ENCODE assay signal across 8 cellular contexts in the genomic region with DNA sequence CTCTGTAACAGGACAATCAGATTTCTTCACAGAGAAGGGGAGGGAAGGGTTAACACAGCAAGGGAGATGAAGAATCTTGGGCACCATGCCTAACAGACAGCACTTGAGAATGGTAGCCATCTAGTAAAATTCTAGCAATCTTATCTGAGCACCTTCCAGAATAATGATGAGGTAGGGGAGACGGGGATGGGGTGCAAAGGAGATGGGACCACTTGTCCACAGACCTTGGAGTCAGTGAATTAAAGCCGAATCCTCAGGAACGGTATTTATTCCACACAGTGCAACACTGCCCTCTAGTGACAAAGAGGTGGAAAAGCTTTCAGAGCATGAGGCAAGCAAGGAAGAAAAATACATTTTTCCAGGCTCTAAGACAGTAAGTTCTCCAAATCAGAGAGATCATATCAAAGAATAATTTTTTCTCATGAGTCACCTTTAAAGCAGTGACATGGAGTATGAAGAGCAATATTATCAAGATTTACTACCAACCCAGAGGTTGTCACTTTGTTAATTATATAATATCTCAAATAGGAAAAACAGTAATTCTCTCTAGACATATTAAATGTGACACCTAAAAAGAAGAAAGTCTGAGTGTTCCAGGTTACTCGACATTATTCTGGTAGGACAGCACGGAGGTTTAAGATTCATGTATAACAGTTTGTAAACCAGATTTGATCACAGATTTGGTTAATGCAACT. TPM values are rescaled to one million over a fixed set of nuclear protein-coding genes. Genes with fewer than 3 reads are reported as not detected.
DNase-seq lines count a peak whose midpoint lies in the region; ATAC-seq and TF ChIP-seq lines count a peak whose summit lies in the region.

No MANE protein-coding gene starts in this region.

- peaks cover 6 to 7% of the 10 kb centered on the region in 2 donors for H3K4me1 ChIP-seq in adrenal gland (replicated peaks in 1 of 2)

- WGBS in adrenal gland, 4 donors = 3 to 7% (median 5%) methylated on average over 5 of the region's 5 CpGs

- peak; percentile 88 to 96 (median 92) for TF ChIP-seq CTCF in adrenal gland (IDR thresholded peaks at IDR 0.05)

- intact Hi-C loops in adrenal gland (cut with DNase I) = loop anchor here in 1 of 2 donors (5.0 to 10.0 kb wide), 2 partner anchors 181 to 311 kb away; no protein-coding TSS in a partner anchor
- intact Hi-C loops in left cardiac atrium (cut with DNase I) = loop anchor here in 1 of 2 donors (5.0 kb wide), 2 partner anchors 164 to 179 kb away; no protein-coding TSS in a partner anchor

- H3K4me3 ChIP-seq in adrenal gland = no peak overlapping the region

- H3K27me3 ChIP-seq in adrenal gland = no peaks in the 10 kb centered on the region

- DNase-seq in A172 (ENCODE audit: low spot score) = peak; percentile 25
- peak; percentile 76 for DNase-seq in Daoy (ENCODE audit: low read depth)
- DNase-seq in NCI-H82 (lab: John Stamatoyannopoulos, UW) = peak; percentile 84
- DNase-seq in adrenal gland = peak; percentile 21 to 68 (median 39)
- DNase-seq in left cardiac atrium = no peak
- DNase-seq in putamen (ENCODE audit: low spot score) = peak; percentile 67

- no peak overlapping the region for H3K27ac ChIP-seq in adrenal gland

- H3K9me3 ChIP-seq in adrenal gland (replicated peaks in 1 of 3) = no peaks in the 10 kb centered on the region

- TF ChIP-seq POLR2A in adrenal gland (IDR thresholded peaks at IDR 0.05) = no peak

- H3K36me3 ChIP-seq in adrenal gland (replicated peaks in 1 of 2) = no peaks in the 10 kb centered on the region

- ATAC-seq in HG03432 (IDR thresholded peaks at IDR 0.05; ENCODE audit: unreplicated experiment) (peak; percentile 70), left cardiac atrium (peak; percentile 80 to 85), GM21717 (IDR thresholded peaks at IDR 0.05; ENCODE audit: unreplicated experiment) (no peak)

RNA-seq across cellular contexts. Expression of a gene that starts 43.3 kb away (rescaled TPM):
- total RNA-seq in A172 (2014; rRNA removed; shearing (Covaris generic)) = not detected in 2 replicates
- 0.91 and 1.4 TPM in 2 replicates for total RNA-seq in Daoy (2014; rRNA removed; shearing (Covaris generic))
- total RNA-seq in adrenal gland = 1 to 10 TPM in 7 of 8 donors, under 1 TPM in 1; 0.60 to 7.1 (median 3.0) TPM
- under 1 TPM; 0.16 to 0.37 (median 0.27) TPM for polyA plus RNA-seq in adrenal gland
- total RNA-seq in left cardiac atrium = 10 to 100 TPM; 22.1 to 29.9 TPM
